28 cellular contexts compared by ENCODE assay signal in the genomic region with DNA sequence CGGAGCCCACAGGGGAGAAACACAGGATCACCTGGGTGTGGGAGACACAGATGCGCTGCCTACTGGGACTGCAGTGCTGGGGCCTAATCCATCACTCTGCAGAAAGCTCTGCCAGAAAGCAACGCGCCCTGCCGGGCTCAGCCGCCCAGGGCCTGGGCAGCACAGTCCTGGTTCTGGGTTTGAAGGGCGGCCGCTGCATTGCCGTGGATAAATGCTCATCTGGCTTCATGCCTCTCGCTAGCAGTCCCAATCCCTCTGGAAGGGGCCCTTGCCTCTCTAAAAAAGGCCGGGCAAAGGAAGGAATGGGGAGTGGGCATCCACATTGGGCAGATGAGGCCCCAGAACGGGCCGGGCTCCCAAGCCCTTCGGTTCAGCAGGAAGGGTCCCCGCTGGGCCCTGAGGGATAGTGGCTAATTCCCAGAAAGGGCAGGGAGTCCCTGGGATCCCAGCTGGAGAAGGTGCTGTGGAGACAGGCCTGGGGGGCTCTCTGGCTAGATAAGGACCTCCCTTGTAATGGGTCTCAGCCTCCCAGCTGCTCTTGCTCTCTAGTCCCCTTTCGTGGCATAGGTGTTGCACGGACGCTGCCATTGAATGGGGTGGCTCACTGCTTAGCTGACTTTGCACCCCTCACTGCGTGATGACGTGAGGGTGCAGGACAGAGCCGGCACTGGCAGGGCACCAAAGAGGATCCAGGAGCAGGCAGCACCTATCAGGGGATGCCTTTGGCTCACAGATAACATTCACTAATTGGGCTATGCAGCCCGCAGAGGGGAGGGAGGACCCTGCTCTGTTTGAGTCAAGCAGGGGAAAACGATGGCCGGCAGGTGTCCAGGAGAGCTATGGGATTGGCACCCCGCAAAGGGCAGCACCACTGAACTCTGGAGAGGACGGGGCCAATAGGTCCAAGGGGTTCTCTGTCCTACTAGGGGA.
"Had no signal": no experiment of that assay in that cellular context is flagged by ENCODE, and none has a peak within 500 bp of the region (broad histone marks: within the 10 kb centered on the region; RNA-seq: fewer than 3 reads in every experiment).

No MANE protein-coding gene starts in this region.

- H3K9me3 ChIP-seq: gastrocnemius medialis, heart left ventricle, pancreas, right lobe of liver, tibial artery, uterus had no signal

- H3K9me3 Mint-ChIP-seq: memory B cell, naive B cell, nephron, type B pancreatic cell had no signal

- H3K27ac Mint-ChIP-seq: memory B cell, nephron, type B pancreatic cell had no signal

- H3K27ac ChIP-seq: gastrocnemius medialis, heart left ventricle, hepatocyte, neural progenitor cell, pancreas, right lobe of liver, tibial artery, uterus had no signal

- H3K4me2 ChIP-seq: hepatocyte, neural progenitor cell had no signal

- H3K4me1 Mint-ChIP-seq: naive B cell; nephron; neural progenitor cell; stimulated activated naive CD8-positive, alpha-beta T cell treated with anti-CD3 and anti-CD28 coated beads, Interleukin-15, amount 100 ng/mL, for 72 hours had no signal

- ATAC-seq: gastrocnemius medialis; left lobe of liver; pancreas; stimulated activated naive CD8-positive, alpha-beta T cell treated with anti-CD3 and anti-CD28 coated beads, Interleukin-15, amount 100 ng/mL, for 72 hours had no signal

- H3K4me1 ChIP-seq: gastrocnemius medialis, heart left ventricle, neural progenitor cell, pancreas, tibial artery, uterus had no signal

- H3K36me3 ChIP-seq: gastrocnemius medialis, heart left ventricle, neural progenitor cell, pancreas, right lobe of liver, tibial artery, uterus had no signal

- H3K27me3 Mint-ChIP-seq: stimulated activated naive CD8-positive, alpha-beta T cell treated with anti-CD3 and anti-CD28 coated beads, Interleukin-15, amount 100 ng/mL, for 72 hours; type B pancreatic cell had no signal

- H3K79me2 ChIP-seq: hepatocyte had no signal

- H2AFZ ChIP-seq: hepatocyte, neural progenitor cell had no signal

- H3K4me3 Mint-ChIP-seq: memory B cell; naive B cell; nephron; neural progenitor cell; stimulated activated naive CD8-positive, alpha-beta T cell treated with anti-CD3 and anti-CD28 coated beads, Interleukin-15, amount 100 ng/mL, for 72 hours; type B pancreatic cell had no signal

- H3K36me3 Mint-ChIP-seq: memory B cell, naive B cell, neural progenitor cell, type B pancreatic cell had no signal

- H3K4me3 ChIP-seq: gastrocnemius medialis, heart left ventricle, hepatocyte, lung, neural progenitor cell, pancreas, right lobe of liver, tibial artery, uterus had no signal

- DNase-seq: cerebellar nuclear complex; cortex of kidney; effector CD4-positive, alpha-beta T cell; foreskin fibroblast; gastrocnemius medialis; heart left ventricle; kidney; naive B cell; nucleus accumbens; pancreas; retina; right lobe of liver; small intestine; stimulated activated CD4-positive, alpha-beta T cell treated with anti-CD3 and anti-CD28 coated beads, Interleukin-12 subunit alpha, Interleukin-12 subunit beta, amount 100 ng/mL, for 4 hours; stimulated activated CD4-positive, alpha-beta T cell treated with anti-CD3 and anti-CD28 coated beads, Interleukin-1b, Interleukin-23, amount 100 ng/mL, for 48 hours; stimulated activated CD4-positive, alpha-beta T cell treated with anti-CD3 and anti-CD28 coated beads, Interleukin-4, amount 100 ng/mL, for 1 hour; stimulated activated CD8-positive, alpha-beta memory T cell treated with anti-CD3 and anti-CD28 coated beads, Interleukin-4, amount 100 ng/mL, for 48 hours; stimulated activated naive CD4-positive, alpha-beta T cell; stimulated activated naive CD8-positive, alpha-beta T cell treated with anti-CD3 and anti-CD28 coated beads, Interleukin-15, amount 100 ng/mL, for 72 hours; tibial artery; uterus had no signal

- H3K27me3 ChIP-seq: gastrocnemius medialis, hepatocyte, neural progenitor cell, pancreas, right lobe of liver, uterus had no signal
